ENCODE assay signal across 1 cellular context in the genomic region with DNA sequence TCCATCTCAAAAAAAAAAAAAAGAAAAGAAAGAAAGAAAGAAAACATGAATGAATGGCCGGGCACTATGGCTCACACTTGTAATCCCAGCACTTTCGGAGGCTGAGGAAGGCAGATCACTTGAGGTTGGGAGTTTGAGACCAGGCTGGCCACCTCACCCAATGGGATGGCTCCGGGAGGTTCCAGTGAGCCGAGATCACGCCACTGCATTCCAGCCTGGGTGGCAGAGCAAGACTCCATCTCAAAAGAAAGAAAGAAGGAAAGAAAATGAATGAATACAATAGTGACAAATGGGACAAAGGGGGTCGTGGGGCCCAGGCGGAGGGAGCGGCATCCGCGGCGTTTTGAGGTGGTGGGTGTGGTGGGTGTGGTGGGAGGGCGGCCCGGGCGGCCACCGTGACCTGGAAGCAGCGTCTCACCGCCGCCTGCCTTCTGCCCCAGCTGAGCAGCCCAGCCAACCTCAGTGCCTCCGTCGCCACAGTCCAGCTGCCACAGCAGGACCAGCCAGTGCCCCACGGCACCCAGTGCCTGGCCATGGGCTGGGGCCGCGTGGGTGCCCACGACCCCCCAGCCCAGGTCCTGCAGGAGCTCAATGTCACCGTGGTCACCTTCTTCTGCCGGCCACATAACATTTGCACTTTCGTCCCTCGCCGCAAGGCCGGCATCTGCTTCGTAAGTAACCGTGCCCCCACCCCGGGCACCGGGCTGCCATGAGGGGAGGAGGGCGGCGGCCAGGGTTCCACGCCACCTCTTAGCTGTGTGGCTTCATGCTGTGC.
TF ChIP-seq lines count a peak whose summit lies in the region.

No MANE protein-coding gene starts in this region.

TF ChIP-seq in HepG2, 621 proteins besides CTCF, POLR2A, EP300 and RAD21:
- peak; percentile 81; the same call in 1 of the 2 replicates for TF ChIP-seq HNRNPL (IDR thresholded peaks at IDR 0.05; ENCODE audit: low read depth, low read length)
- peak; percentile 16 for TF ChIP-seq HNRNPLL (IDR thresholded peaks at IDR 0.05; ENCODE audit: low read depth, low read length, poor library complexity, severe bottlenecking)
- no peak for TF ChIP-seq PHB2 (IDR thresholded peaks at IDR 0.05; ENCODE audit: partially characterized antibody)
- TF ChIP-seq ZNF687 (CRISPR knock-in tag; IDR thresholded peaks at IDR 0.05), result peak; percentile 35
- TF ChIP-seq, protein P1, sequence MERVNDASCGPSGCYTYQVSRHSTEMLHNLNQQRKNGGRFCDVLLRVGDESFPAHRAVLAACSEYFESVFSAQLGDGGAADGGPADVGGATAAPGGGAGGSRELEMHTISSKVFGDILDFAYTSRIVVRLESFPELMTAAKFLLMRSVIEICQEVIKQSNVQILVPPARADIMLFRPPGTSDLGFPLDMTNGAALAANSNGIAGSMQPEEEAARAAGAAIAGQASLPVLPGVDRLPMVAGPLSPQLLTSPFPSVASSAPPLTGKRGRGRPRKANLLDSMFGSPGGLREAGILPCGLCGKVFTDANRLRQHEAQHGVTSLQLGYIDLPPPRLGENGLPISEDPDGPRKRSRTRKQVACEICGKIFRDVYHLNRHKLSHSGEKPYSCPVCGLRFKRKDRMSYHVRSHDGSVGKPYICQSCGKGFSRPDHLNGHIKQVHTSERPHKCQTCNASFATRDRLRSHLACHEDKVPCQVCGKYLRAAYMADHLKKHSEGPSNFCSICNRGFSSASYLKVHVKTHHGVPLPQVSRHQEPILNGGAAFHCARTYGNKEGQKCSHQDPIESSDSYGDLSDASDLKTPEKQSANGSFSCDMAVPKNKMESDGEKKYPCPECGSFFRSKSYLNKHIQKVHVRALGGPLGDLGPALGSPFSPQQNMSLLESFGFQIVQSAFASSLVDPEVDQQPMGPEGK (CRISPR knock-in tag; IDR thresholded peaks at IDR 0.05), result 0 out of 2 replicates have a peak, but pooled peaks have one; percentile 26
- peak; percentile 53; the same call in 1 of the 2 replicates for TF ChIP-seq HIC2 (CRISPR knock-in tag; IDR thresholded peaks at IDR 0.05; ENCODE audit: low read depth)
- TF ChIP-seq ZNF770 (CRISPR knock-in tag; IDR thresholded peaks at IDR 0.05), result no peak
- TF ChIP-seq ZNF773 (CRISPR knock-in tag; IDR thresholded peaks at IDR 0.05; ENCODE audit: borderline replicate concordance), result 0 out of 2 replicates have a peak, but pooled peaks have one; percentile 48
- TF ChIP-seq, protein P2, sequence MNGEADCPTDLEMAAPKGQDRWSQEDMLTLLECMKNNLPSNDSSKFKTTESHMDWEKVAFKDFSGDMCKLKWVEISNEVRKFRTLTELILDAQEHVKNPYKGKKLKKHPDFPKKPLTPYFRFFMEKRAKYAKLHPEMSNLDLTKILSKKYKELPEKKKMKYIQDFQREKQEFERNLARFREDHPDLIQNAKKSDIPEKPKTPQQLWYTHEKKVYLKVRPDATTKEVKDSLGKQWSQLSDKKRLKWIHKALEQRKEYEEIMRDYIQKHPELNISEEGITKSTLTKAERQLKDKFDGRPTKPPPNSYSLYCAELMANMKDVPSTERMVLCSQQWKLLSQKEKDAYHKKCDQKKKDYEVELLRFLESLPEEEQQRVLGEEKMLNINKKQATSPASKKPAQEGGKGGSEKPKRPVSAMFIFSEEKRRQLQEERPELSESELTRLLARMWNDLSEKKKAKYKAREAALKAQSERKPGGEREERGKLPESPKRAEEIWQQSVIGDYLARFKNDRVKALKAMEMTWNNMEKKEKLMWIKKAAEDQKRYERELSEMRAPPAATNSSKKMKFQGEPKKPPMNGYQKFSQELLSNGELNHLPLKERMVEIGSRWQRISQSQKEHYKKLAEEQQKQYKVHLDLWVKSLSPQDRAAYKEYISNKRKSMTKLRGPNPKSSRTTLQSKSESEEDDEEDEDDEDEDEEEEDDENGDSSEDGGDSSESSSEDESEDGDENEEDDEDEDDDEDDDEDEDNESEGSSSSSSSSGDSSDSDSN (CRISPR knock-in tag; IDR thresholded peaks at IDR 0.05), result 0 out of 2 replicates have a peak, but pooled peaks have one; percentile 24
TF ChIP-seq in HepG2: peak in this region for 7.
